Comparison of ENCODE assay signal across 10 cellular contexts in the genomic region with DNA sequence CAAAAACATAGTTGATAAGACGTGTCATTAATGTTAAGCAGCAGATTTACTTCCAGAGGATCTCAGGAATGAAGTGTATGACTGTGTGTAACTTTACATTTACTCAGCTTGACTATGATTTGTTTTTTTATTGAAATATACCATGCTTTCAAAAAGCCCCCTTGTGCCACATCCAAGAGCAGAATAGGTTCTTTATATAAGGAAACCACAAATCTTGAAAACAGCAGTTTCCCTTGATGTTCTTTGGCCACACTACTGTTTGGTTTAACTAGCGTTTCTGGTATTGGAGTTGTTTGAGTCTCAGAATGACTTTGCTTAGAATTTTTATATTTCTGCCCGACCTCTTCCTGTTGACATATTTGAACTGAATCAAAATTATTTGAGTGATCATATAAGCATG. TPM values are rescaled to one million over a fixed set of nuclear protein-coding genes. Genes with fewer than 3 reads are reported as not detected.
DNase-seq lines count a peak whose midpoint lies in the region; ATAC-seq and TF ChIP-seq lines count a peak whose summit lies in the region.
"Had no signal": no experiment of that assay in that cellular context is flagged by ENCODE, and none has a peak within 500 bp of the region (broad histone marks: within the 10 kb centered on the region; RNA-seq: fewer than 3 reads in every experiment).

No MANE protein-coding gene starts in this region.

- H3K9me3 ChIP-seq in CD8-positive, alpha-beta T cell (ENCODE audit: low read length), result no peaks in the 10 kb centered on the region
- H3K9me3 ChIP-seq: colonic mucosa had no signal

- intact Hi-C loops in CD8-positive, alpha-beta T cell (cut with DNase I, micrococcal nuclease), result loop anchor here in 1 of 2 experiments (2.0 kb wide), 3 partner anchors 15 to 61 kb away; no protein-coding TSS in a partner anchor

- no peaks in the 10 kb centered on the region for H3K27me3 ChIP-seq in CD8-positive, alpha-beta T cell (ENCODE audit: insufficient read depth, low read length)
- H3K27me3 ChIP-seq in foreskin keratinocyte, result no peaks in the 10 kb centered on the region
- H3K27me3 ChIP-seq: colonic mucosa had no signal

- peaks cover 92% of the 10 kb centered on the region for H3K4me1 Mint-ChIP-seq in CD8-positive, alpha-beta T cell (ENCODE audit: low read depth)

- peaks cover 46% of the 10 kb centered on the region for H3K36me3 Mint-ChIP-seq in CD8-positive, alpha-beta T cell

- peak; percentile 74 for ATAC-seq in CD8-positive, alpha-beta T cell
- ATAC-seq in GM19025 (IDR thresholded peaks at IDR 0.05; ENCODE audit: low read depth, unreplicated experiment) (peak; percentile 46), HG03342 (IDR thresholded peaks at IDR 0.05; ENCODE audit: unreplicated experiment) (peak; percentile 62), foreskin keratinocyte (no peak)

- H3K27ac Mint-ChIP-seq in CD8-positive, alpha-beta T cell, result peak overlapping the region; percentile 88

- no peaks in the 10 kb centered on the region for H3K36me3 ChIP-seq in CD8-positive, alpha-beta T cell (ENCODE audit: insufficient read depth, low read length)
- H3K36me3 ChIP-seq: colonic mucosa, WERI-Rb-1 had no signal

- H3K4me3 ChIP-seq in CD8-positive, alpha-beta T cell (ENCODE audit: low read depth, low read length), result no peak overlapping the region
- H3K4me3 ChIP-seq: colonic mucosa had no signal

- peaks cover 14% of the 10 kb centered on the region for H3K9me3 Mint-ChIP-seq in CD8-positive, alpha-beta T cell

- peak in 1 of 7 experiments; percentile 47 for DNase-seq in CD8-positive, alpha-beta T cell
- peak; percentile 24 for DNase-seq in astrocyte of the hippocampus (ENCODE audit: low read depth, low spot score)
- DNase-seq in NCI-H2171 treated with DMSO at 0.1 percent for 48 hours (lab: John Stamatoyannopoulos, UW), result no peak
- no peak for DNase-seq in kidney glomerular epithelial cell (lab: John Stamatoyannopoulos, UW)
- DNase-seq in foreskin keratinocyte, result no peak
- DNase-seq in DMS53 (lab: John Stamatoyannopoulos, UW), result no peak
- DNase-seq: colonic mucosa, WERI-Rb-1 had no signal

- TF ChIP-seq CTCF in CD8-positive, alpha-beta T cell (IDR thresholded peaks at IDR 0.05), result no peak
- TF ChIP-seq CTCF in foreskin keratinocyte (conservative IDR thresholded peaks at IDR 0.05), result no peak

- no peaks in the 10 kb centered on the region for H3K27me3 Mint-ChIP-seq in CD8-positive, alpha-beta T cell (ENCODE audit: low read depth)

- H3K4me1 ChIP-seq in CD8-positive, alpha-beta T cell (ENCODE audit: insufficient read depth, low read length), result peaks cover 73% of the 10 kb centered on the region
- no peaks in the 10 kb centered on the region for H3K4me1 ChIP-seq in foreskin keratinocyte
- H3K4me1 ChIP-seq: colonic mucosa had no signal

- CTCF ChIA-PET in CD8-positive, alpha-beta T cell (lab: Charles Lee), result interaction anchor here (0.8 to 5.6 kb wide), 3 partner anchors 26 to 105 kb away, joined by 3 to 41 read pairs (median 20); partner anchors contain the start of gene LRRC8C

- H3K4me3 Mint-ChIP-seq in CD8-positive, alpha-beta T cell, result peak overlapping the region; percentile 51

- H3K27ac ChIP-seq in CD8-positive, alpha-beta T cell (ENCODE audit: low read depth, low read length), result peak overlapping the region; percentile 21
- H3K27ac ChIP-seq in foreskin keratinocyte, result no peak overlapping the region
- H3K27ac ChIP-seq: colonic mucosa, WERI-Rb-1 had no signal

- POLR2A ChIA-PET in CD8-positive, alpha-beta T cell (lab: Charles Lee), result interaction anchor here (1.1 to 3.3 kb wide), 9 partner anchors 11 to 111 kb away, joined by 3 to 20 read pairs (median 6); no protein-coding TSS in a partner anchor

RNA-seq across cellular contexts. Expression of gene LRRC8C, which starts 25.0 kb away (rescaled TPM):
- 10 to 100 TPM; 24.0 to 26.7 TPM for total RNA-seq in CD8-positive, alpha-beta T cell
- 23.2 and 27.9 TPM in 2 replicates for total RNA-seq in foreskin keratinocyte
- 7.1 and 7.6 TPM in 2 replicates for polyA plus RNA-seq in foreskin keratinocyte
